In the genomic region with DNA sequence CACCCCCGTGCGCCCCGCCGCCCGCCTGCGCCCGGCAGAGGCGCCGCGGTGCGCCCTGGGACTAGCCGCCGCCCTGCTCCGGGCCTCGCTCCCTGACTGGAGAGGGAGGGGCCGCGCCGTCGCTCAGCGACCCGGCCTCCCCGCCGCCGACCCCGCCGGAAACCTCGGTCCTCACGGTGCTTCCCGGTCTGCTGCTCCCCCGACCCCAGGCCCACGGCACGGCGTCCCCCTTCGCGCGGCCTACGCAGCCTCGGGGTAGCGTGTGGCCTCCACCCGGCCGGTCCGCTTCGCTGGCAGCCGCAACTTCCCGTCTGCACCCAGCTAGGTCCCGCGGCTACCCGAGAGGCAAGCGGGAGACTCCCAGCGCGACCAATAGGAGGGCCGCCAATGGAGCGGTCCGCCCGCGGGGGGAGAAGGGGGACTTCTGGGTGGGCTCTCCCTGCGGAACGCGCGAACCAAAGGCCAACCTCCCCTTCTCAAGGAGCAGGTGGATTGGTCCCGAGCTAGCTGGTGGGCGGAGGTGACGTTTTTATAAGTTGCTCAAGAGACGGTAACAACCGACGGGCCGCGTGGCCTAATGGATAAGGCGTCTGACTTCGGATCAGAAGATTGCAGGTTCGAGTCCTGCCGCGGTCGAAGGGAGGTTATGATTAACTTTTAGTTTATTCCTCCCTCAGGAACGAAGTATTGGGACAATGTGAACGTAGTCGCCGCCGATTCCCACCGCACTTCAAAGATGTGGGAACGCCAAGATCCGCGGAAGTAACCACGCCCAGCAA, we compare ENCODE assay signal across 1 cellular context.
TF ChIP-seq lines count a peak whose summit lies in the region.

A gene (minus strand): TSS at position 315 of the 779 bp plus-strand sequence. CDS start 1,070 bp downstream, outside the sequence.

TF ChIP-seq in HepG2, 621 proteins besides CTCF, POLR2A, EP300 and RAD21 (continued from another document and continues in another):
- TF ChIP-seq, protein P1, sequence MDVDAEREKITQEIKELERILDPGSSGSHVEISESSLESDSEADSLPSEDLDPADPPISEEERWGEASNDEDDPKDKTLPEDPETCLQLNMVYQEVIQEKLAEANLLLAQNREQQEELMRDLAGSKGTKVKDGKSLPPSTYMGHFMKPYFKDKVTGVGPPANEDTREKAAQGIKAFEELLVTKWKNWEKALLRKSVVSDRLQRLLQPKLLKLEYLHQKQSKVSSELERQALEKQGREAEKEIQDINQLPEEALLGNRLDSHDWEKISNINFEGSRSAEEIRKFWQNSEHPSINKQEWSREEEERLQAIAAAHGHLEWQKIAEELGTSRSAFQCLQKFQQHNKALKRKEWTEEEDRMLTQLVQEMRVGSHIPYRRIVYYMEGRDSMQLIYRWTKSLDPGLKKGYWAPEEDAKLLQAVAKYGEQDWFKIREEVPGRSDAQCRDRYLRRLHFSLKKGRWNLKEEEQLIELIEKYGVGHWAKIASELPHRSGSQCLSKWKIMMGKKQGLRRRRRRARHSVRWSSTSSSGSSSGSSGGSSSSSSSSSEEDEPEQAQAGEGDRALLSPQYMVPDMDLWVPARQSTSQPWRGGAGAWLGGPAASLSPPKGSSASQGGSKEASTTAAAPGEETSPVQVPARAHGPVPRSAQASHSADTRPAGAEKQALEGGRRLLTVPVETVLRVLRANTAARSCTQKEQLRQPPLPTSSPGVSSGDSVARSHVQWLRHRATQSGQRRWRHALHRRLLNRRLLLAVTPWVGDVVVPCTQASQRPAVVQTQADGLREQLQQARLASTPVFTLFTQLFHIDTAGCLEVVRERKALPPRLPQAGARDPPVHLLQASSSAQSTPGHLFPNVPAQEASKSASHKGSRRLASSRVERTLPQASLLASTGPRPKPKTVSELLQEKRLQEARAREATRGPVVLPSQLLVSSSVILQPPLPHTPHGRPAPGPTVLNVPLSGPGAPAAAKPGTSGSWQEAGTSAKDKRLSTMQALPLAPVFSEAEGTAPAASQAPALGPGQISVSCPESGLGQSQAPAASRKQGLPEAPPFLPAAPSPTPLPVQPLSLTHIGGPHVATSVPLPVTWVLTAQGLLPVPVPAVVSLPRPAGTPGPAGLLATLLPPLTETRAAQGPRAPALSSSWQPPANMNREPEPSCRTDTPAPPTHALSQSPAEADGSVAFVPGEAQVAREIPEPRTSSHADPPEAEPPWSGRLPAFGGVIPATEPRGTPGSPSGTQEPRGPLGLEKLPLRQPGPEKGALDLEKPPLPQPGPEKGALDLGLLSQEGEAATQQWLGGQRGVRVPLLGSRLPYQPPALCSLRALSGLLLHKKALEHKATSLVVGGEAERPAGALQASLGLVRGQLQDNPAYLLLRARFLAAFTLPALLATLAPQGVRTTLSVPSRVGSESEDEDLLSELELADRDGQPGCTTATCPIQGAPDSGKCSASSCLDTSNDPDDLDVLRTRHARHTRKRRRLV (CRISPR knock-in tag; IDR thresholded peaks at IDR 0.05), result no peak
- no peak for TF ChIP-seq SRF (IDR thresholded peaks at IDR 0.05; ENCODE audit: low read depth, low read length)
- TF ChIP-seq AKAP8 (CRISPR knock-in tag; IDR thresholded peaks at IDR 0.05), result peak; percentile 46; the same call in 1 of the 2 replicates
- 0 out of 2 replicates have a peak, but pooled peaks have one; percentile 21 for TF ChIP-seq BRCA1 (CRISPR knock-in tag; IDR thresholded peaks at IDR 0.05)
- TF ChIP-seq, protein P2, sequence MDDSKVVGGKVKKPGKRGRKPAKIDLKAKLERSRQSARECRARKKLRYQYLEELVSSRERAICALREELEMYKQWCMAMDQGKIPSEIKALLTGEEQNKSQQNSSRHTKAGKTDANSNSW (CRISPR knock-in tag; IDR thresholded peaks at IDR 0.05; ENCODE audit: borderline replicate concordance), result no peak; the same call in 1 of the 2 replicates
- peak; percentile 96 for TF ChIP-seq MIER3 (CRISPR knock-in tag; IDR thresholded peaks at IDR 0.05; ENCODE audit: borderline replicate concordance)
- TF ChIP-seq KMT2B (CRISPR knock-in tag; IDR thresholded peaks at IDR 0.05), result peak; percentile 78
- TF ChIP-seq ZNF253 (CRISPR knock-in tag; IDR thresholded peaks at IDR 0.05; ENCODE audit: borderline replicate concordance), result peak; percentile 45; the same call in 1 of the 2 replicates
- 0 out of 2 replicates have a peak, but pooled peaks have one; percentile 8 for TF ChIP-seq FOSL1 (CRISPR knock-in tag; IDR thresholded peaks at IDR 0.05; ENCODE audit: borderline replicate concordance)
- TF ChIP-seq ZNF891 (CRISPR knock-in tag; IDR thresholded peaks at IDR 0.05), result peak; percentile 93; the same call in 1 of the 2 replicates
- no peak for TF ChIP-seq MTA3 (CRISPR knock-in tag; IDR thresholded peaks at IDR 0.05)
- TF ChIP-seq, protein P3, sequence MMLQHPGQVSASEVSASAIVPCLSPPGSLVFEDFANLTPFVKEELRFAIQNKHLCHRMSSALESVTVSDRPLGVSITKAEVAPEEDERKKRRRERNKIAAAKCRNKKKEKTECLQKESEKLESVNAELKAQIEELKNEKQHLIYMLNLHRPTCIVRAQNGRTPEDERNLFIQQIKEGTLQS (CRISPR knock-in tag; IDR thresholded peaks at IDR 0.05), result peak; percentile 39
- peak; percentile 80 for TF ChIP-seq ZNF883 (CRISPR knock-in tag; IDR thresholded peaks at IDR 0.05; ENCODE audit: not compliant biosample characterization)
- 0 out of 2 replicates have a peak, but pooled peaks have one; percentile 86 for TF ChIP-seq ZFP62 (CRISPR knock-in tag; IDR thresholded peaks at IDR 0.05)
- TF ChIP-seq, protein P4, sequence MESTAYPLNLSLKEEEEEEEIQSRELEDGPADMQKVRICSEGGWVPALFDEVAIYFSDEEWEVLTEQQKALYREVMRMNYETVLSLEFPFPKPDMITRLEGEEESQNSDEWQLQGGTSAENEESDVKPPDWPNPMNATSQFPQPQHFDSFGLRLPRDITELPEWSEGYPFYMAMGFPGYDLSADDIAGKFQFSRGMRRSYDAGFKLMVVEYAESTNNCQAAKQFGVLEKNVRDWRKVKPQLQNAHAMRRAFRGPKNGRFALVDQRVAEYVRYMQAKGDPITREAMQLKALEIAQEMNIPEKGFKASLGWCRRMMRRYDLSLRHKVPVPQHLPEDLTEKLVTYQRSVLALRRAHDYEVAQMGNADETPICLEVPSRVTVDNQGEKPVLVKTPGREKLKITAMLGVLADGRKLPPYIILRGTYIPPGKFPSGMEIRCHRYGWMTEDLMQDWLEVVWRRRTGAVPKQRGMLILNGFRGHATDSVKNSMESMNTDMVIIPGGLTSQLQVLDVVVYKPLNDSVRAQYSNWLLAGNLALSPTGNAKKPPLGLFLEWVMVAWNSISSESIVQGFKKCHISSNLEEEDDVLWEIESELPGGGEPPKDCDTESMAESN (CRISPR knock-in tag; conservative IDR thresholded peaks at IDR 0.05), result peak; percentile 50; the same call in 1 of the 2 replicates
- TF ChIP-seq ZNF652 (CRISPR knock-in tag; IDR thresholded peaks at IDR 0.05; ENCODE audit: borderline replicate concordance, low read depth), result no peak; the same call in 1 of the 2 replicates
- TF ChIP-seq, protein P5, sequence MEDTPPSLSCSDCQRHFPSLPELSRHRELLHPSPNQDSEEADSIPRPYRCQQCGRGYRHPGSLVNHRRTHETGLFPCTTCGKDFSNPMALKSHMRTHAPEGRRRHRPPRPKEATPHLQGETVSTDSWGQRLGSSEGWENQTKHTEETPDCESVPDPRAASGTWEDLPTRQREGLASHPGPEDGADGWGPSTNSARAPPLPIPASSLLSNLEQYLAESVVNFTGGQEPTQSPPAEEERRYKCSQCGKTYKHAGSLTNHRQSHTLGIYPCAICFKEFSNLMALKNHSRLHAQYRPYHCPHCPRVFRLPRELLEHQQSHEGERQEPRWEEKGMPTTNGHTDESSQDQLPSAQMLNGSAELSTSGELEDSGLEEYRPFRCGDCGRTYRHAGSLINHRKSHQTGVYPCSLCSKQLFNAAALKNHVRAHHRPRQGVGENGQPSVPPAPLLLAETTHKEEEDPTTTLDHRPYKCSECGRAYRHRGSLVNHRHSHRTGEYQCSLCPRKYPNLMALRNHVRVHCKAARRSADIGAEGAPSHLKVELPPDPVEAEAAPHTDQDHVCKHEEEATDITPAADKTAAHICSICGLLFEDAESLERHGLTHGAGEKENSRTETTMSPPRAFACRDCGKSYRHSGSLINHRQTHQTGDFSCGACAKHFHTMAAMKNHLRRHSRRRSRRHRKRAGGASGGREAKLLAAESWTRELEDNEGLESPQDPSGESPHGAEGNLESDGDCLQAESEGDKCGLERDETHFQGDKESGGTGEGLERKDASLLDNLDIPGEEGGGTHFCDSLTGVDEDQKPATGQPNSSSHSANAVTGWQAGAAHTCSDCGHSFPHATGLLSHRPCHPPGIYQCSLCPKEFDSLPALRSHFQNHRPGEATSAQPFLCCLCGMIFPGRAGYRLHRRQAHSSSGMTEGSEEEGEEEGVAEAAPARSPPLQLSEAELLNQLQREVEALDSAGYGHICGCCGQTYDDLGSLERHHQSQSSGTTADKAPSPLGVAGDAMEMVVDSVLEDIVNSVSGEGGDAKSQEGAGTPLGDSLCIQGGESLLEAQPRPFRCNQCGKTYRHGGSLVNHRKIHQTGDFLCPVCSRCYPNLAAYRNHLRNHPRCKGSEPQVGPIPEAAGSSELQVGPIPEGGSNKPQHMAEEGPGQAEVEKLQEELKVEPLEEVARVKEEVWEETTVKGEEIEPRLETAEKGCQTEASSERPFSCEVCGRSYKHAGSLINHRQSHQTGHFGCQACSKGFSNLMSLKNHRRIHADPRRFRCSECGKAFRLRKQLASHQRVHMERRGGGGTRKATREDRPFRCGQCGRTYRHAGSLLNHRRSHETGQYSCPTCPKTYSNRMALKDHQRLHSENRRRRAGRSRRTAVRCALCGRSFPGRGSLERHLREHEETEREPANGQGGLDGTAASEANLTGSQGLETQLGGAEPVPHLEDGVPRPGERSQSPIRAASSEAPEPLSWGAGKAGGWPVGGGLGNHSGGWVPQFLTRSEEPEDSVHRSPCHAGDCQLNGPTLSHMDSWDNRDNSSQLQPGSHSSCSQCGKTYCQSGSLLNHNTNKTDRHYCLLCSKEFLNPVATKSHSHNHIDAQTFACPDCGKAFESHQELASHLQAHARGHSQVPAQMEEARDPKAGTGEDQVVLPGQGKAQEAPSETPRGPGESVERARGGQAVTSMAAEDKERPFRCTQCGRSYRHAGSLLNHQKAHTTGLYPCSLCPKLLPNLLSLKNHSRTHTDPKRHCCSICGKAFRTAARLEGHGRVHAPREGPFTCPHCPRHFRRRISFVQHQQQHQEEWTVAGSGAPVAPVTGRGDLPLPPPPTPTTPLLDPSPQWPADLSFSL (CRISPR knock-in tag; IDR thresholded peaks at IDR 0.05), result no peak
- peak; percentile 84 for TF ChIP-seq RFXAP (CRISPR knock-in tag; IDR thresholded peaks at IDR 0.05; ENCODE audit: borderline replicate concordance)
- TF ChIP-seq, protein P6, sequence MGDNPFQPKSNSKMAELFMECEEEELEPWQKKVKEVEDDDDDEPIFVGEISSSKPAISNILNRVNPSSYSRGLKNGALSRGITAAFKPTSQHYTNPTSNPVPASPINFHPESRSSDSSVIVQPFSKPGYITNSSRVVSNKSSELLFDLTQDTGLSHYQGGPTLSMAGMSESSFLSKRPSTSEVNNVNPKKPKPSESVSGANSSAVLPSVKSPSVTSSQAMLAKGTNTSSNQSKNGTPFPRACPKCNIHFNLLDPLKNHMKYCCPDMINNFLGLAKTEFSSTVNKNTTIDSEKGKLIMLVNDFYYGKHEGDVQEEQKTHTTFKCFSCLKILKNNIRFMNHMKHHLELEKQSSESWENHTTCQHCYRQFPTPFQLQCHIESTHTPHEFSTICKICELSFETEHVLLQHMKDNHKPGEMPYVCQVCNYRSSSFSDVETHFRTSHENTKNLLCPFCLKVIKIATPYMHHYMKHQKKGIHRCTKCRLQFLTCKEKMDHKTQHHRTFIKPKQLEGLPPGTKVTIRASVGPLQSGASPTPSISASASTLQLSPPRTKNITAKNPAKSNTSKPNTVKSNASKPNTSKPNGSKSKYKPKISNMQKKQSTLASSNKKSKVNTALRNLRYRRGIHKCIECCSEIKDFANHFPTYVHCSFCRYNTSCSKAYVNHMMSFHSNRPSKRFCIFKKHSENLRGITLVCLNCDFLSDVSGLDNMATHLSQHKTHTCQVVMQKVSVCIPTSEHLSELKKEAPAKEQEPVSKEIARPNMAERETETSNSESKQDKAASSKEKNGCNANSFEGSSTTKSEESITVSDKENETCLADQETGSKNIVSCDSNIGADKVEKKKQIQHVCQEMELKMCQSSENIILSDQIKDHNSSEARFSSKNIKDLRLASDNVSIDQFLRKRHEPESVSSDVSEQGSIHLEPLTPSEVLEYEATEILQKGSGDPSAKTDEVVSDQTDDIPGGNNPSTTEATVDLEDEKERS (CRISPR knock-in tag; IDR thresholded peaks at IDR 0.05), result peak; percentile 86; the same call in 1 of the 2 replicates
- 0 out of 2 replicates have a peak, but pooled peaks have one; percentile 75 for TF ChIP-seq RCOR2 (CRISPR knock-in tag; IDR thresholded peaks at IDR 0.05)
- TF ChIP-seq TCF7L2 (IDR thresholded peaks at IDR 0.05; ENCODE audit: low read depth, low read length), result no peak
- TF ChIP-seq ZSCAN25 (CRISPR knock-in tag; IDR thresholded peaks at IDR 0.05), result peak; percentile 50; the same call in 1 of the 2 replicates
- peak; percentile 100 for TF ChIP-seq ZFX (CRISPR knock-in tag; IDR thresholded peaks at IDR 0.05; ENCODE audit: low read depth)
- peak; percentile 85 for TF ChIP-seq ZNF629 (CRISPR knock-in tag; conservative IDR thresholded peaks at IDR 0.05)
- TF ChIP-seq NFE2L1 (CRISPR knock-in tag; IDR thresholded peaks at IDR 0.05; ENCODE audit: borderline replicate concordance), result no peak
- TF ChIP-seq MTA1 (CRISPR knock-in tag; IDR thresholded peaks at IDR 0.05; ENCODE audit: borderline replicate concordance), result peak; percentile 50; the same call in 1 of the 2 replicates
- peak; percentile 85 for TF ChIP-seq ATF7 (IDR thresholded peaks at IDR 0.05)
- TF ChIP-seq ATF7 (CRISPR knock-in tag; IDR thresholded peaks at IDR 0.05), result no peak
- TF ChIP-seq KLF11 (CRISPR knock-in tag; IDR thresholded peaks at IDR 0.05), result peak; percentile 64; the same call in 1 of the 2 replicates
- TF ChIP-seq ZNF235 (CRISPR knock-in tag; IDR thresholded peaks at IDR 0.05; ENCODE audit: borderline replicate concordance), result 0 out of 2 replicates have a peak, but pooled peaks have one; percentile 72
- peak; percentile 72 for TF ChIP-seq SATB2 (CRISPR knock-in tag; IDR thresholded peaks at IDR 0.05)
- TF ChIP-seq, protein P7, sequence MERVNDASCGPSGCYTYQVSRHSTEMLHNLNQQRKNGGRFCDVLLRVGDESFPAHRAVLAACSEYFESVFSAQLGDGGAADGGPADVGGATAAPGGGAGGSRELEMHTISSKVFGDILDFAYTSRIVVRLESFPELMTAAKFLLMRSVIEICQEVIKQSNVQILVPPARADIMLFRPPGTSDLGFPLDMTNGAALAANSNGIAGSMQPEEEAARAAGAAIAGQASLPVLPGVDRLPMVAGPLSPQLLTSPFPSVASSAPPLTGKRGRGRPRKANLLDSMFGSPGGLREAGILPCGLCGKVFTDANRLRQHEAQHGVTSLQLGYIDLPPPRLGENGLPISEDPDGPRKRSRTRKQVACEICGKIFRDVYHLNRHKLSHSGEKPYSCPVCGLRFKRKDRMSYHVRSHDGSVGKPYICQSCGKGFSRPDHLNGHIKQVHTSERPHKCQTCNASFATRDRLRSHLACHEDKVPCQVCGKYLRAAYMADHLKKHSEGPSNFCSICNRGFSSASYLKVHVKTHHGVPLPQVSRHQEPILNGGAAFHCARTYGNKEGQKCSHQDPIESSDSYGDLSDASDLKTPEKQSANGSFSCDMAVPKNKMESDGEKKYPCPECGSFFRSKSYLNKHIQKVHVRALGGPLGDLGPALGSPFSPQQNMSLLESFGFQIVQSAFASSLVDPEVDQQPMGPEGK (CRISPR knock-in tag; IDR thresholded peaks at IDR 0.05), result no peak
- no peak for TF ChIP-seq ZNF841 (CRISPR knock-in tag; IDR thresholded peaks at IDR 0.05; ENCODE audit: borderline replicate concordance)
- TF ChIP-seq NFE2 (CRISPR knock-in tag; IDR thresholded peaks at IDR 0.05), result no peak
- no peak; the same call in 1 of the 2 replicates for TF ChIP-seq ZNF558 (CRISPR knock-in tag; IDR thresholded peaks at IDR 0.05; ENCODE audit: borderline replicate concordance)
